In the genomic region with DNA sequence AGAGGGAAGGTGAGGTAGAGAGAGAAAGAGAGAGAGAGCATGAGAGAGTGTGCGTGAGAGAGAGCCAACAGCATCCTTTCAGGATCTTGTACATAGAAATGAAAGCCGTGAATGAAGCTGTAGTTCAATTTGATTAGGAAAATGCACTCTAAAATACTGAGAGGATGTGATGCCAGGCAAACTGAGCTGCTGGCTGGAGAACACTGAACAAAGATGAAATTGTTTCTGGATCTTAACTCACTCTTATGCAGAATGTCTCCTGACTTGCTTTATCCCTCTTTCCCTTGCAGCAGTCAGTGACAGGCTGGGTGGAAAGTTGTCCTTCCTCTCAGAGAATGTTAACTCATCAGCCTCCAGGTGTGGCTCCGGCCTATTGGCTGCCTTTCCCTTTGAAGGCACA, we compare ENCODE assay signal across 19 cellular contexts. TPM values are rescaled to one million over a fixed set of nuclear protein-coding genes. Genes with fewer than 3 reads are reported as not detected.
"Had no signal": no experiment of that assay in that cellular context is flagged by ENCODE, and none has a peak within 500 bp of the region (broad histone marks: within the 10 kb centered on the region; RNA-seq: fewer than 3 reads in every experiment).

No MANE protein-coding gene starts in this region.

- H3K4me1 Mint-ChIP-seq: memory B cell; naive thymus-derived CD4-positive, alpha-beta T cell; stimulated activated naive B cell treated with anti-CD40 and anti-IgM and Interleukin-4, amounts not matched to agents 10 μg/mL and 1 μg/mL and 100 μg/mL, for 72 hours had no signal

- H3K36me3 Mint-ChIP-seq: memory B cell; naive thymus-derived CD4-positive, alpha-beta T cell; natural killer cell treated with Interleukin-12 subunit alpha and Interleukin-12 subunit beta and Interleukin-15 and Interleukin-18, amount 100 ng/mL, for 72 hours; stimulated activated naive B cell treated with anti-CD40 and anti-IgM and Interleukin-4, amounts not matched to agents 10 μg/mL and 1 μg/mL and 100 μg/mL, for 72 hours had no signal

- H3K27me3 Mint-ChIP-seq: natural killer cell treated with Interleukin-12 subunit alpha and Interleukin-12 subunit beta and Interleukin-15 and Interleukin-18, amount 100 ng/mL, for 72 hours had no signal

- H3K27ac Mint-ChIP-seq: memory B cell; naive thymus-derived CD4-positive, alpha-beta T cell; natural killer cell treated with Interleukin-12 subunit alpha and Interleukin-12 subunit beta and Interleukin-15 and Interleukin-18, amount 100 ng/mL, for 72 hours; progenitor cell of endocrine pancreas; stimulated activated naive B cell treated with anti-CD40 and anti-IgM and Interleukin-4, amounts not matched to agents 10 μg/mL and 1 μg/mL and 100 μg/mL, for 72 hours had no signal

- H3K4me3 Mint-ChIP-seq: memory B cell; naive thymus-derived CD4-positive, alpha-beta T cell; natural killer cell treated with Interleukin-12 subunit alpha and Interleukin-12 subunit beta and Interleukin-15 and Interleukin-18, amount 100 ng/mL, for 72 hours; neural crest cell; stimulated activated naive B cell treated with anti-CD40 and anti-IgM and Interleukin-4, amounts not matched to agents 10 μg/mL and 1 μg/mL and 100 μg/mL, for 72 hours had no signal

- ATAC-seq: mucosa of descending colon; naive thymus-derived CD4-positive, alpha-beta T cell; natural killer cell treated with Interleukin-12 subunit alpha and Interleukin-12 subunit beta and Interleukin-15 and Interleukin-18, amount 100 ng/mL, for 72 hours; right lobe of liver; stimulated activated naive B cell treated with anti-CD40 and anti-IgM and Interleukin-4, amounts not matched to agents 10 μg/mL and 1 μg/mL and 100 μg/mL, for 72 hours; stimulated activated naive CD8-positive, alpha-beta T cell treated with anti-CD3 and anti-CD28 coated beads, Interleukin-15, Interleukin-2, amounts not matched to agents 100 U/mL and 50 U/mL, for 24 hours had no signal

- DNase-seq: islet precursor cell; left ventricle myocardium inferior; midbrain; mucosa of descending colon; naive thymus-derived CD4-positive, alpha-beta T cell; right lobe of liver; stimulated activated CD4-positive, alpha-beta T cell treated with anti-CD3 and anti-CD28 coated beads, Interleukin-2, amount 100 ng/mL, for 24 hours; stimulated activated CD4-positive, alpha-beta T cell treated with anti-CD3 and anti-CD28 coated beads, Interleukin-4, amount 100 ng/mL, for 1 hour; stimulated activated naive B cell treated with anti-CD40 and anti-IgM and Interleukin-4, amounts not matched to agents 10 μg/mL and 1 μg/mL and 100 μg/mL, for 72 hours; stimulated activated naive CD8-positive, alpha-beta T cell treated with anti-CD3 and anti-CD28 coated beads, Interleukin-15, Interleukin-2, amounts not matched to agents 100 U/mL and 50 U/mL, for 24 hours; stomach; testis; thyroid gland; transverse colon had no signal

- H3K9me3 Mint-ChIP-seq: memory B cell, neural crest cell had no signal

RNA-seq across cellular contexts. Expression of gene LYPD1, which starts 10.7 kb away (rescaled TPM):
- total RNA-seq: left ventricle myocardium inferior; naive thymus-derived CD4-positive, alpha-beta T cell; natural killer cell treated with Interleukin-12 subunit alpha and Interleukin-12 subunit beta and Interleukin-15 and Interleukin-18, amount 100 ng/mL, for 72 hours; vagina had no signal
- polyA plus RNA-seq: naive thymus-derived CD4-positive, alpha-beta T cell had no signal
